In the genomic region with DNA sequence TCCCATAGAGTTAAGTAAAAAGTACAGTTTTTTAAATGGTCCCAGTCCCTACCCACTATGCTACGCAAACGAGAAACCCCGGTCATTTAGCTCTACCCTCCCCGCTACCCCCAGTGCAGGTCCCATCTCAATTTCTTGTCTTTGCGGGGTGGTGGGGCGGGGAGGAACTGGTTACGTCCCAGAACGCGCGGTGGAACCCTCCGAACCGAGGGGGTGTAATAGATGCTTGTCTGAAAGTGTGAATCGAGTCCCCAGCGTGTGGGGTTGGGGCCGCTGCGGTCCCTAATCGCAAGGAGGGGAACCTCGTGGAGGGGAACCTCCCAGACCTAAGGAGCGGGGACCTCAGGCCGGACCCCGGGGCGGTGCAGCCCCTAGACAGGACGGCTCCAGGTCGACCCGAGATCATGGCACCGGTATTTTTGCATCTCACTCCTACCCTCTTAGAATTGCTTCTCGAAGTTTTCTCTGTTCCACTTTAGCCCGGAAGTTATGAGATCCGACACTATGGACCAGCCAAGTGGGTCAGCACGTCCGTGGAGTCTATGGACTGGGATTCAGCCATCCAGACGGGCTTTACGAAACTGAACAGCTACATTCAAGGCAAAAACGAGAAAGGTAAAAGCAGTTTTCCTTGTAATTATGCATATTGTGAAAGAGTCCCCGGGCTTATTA, we compare ENCODE assay signal across 9 cellular contexts. TPM values are rescaled to one million over a fixed set of nuclear protein-coding genes. Genes with fewer than 3 reads are reported as not detected.
DNase-seq lines count a peak whose midpoint lies in the region; ATAC-seq and TF ChIP-seq lines count a peak whose summit lies in the region.
"Had no signal": no experiment of that assay in that cellular context is flagged by ENCODE, and none has a peak within 500 bp of the region (broad histone marks: within the 10 kb centered on the region; RNA-seq: fewer than 3 reads in every experiment).

No MANE protein-coding gene starts in this region.

- H3K27me3 Mint-ChIP-seq in CD14-positive monocyte (ENCODE audit: low read depth in 3 of 3) = peaks cover 0 to 2% (median 0%) of the 10 kb centered on the region in 3 donors
- H3K27me3 Mint-ChIP-seq in naive thymus-derived CD8-positive, alpha-beta T cell = no peaks in the 10 kb centered on the region

- ATAC-seq in HG03045 (IDR thresholded peaks at IDR 0.05; ENCODE audit: unreplicated experiment) = peak; percentile 10
- peak in 1 of 2 donors; percentile 37 for ATAC-seq in naive thymus-derived CD8-positive, alpha-beta T cell

- peak overlapping the region; percentile 83 to 94 (median 92) for H3K27ac Mint-ChIP-seq in CD14-positive monocyte
- peak overlapping the region; percentile 61 to 96 (median 94) for H3K27ac Mint-ChIP-seq in naive thymus-derived CD8-positive, alpha-beta T cell

- DNase-seq in CD14-positive monocyte (ENCODE audit: low spot score) (no peak), epithelial cell of prostate (ENCODE audit: low read depth, low spot score) (no peak), NCI-H524 treated with DMSO at 0.1 percent for 48 hours (lab: John Stamatoyannopoulos, UW) (no peak), GM20000 (ENCODE audit: low spot score) (no peak), SIG-M5 (lab: John Stamatoyannopoulos, UW) (no peak)
- peak; percentile 14 to 24 for DNase-seq in activated CD4-positive, alpha-beta T cell treated with anti-CD3 and anti-CD28 coated beads for 4 hours
- peak; percentile 10 to 66 (median 33) for DNase-seq in naive thymus-derived CD8-positive, alpha-beta T cell

- peaks cover 37 to 43% of the 10 kb centered on the region in 2 donors for H3K36me3 Mint-ChIP-seq in CD14-positive monocyte
- peaks cover 6 to 46% (median 7%) of the 10 kb centered on the region in 3 donors for H3K36me3 Mint-ChIP-seq in naive thymus-derived CD8-positive, alpha-beta T cell

- peak overlapping the region; percentile 83 for H3K27ac ChIP-seq in epithelial cell of prostate

- peaks cover 0 to 1% (median 0%) of the 10 kb centered on the region in 7 donors for H3K9me3 Mint-ChIP-seq in CD14-positive monocyte
- no peaks in the 10 kb centered on the region for H3K9me3 Mint-ChIP-seq in naive thymus-derived CD8-positive, alpha-beta T cell

- TF ChIP-seq CTCF in CD14-positive monocyte (IDR thresholded peaks at IDR 0.05) = no peak
- no peak for TF ChIP-seq CTCF in GM20000 (IDR thresholded peaks at IDR 0.05; ENCODE audit: extremely low read depth, missing control alignments)

- POLR2A ChIA-PET in naive thymus-derived CD8-positive, alpha-beta T cell (lab: Charles Lee) = interaction anchor here (0.9 to 1.7 kb wide), 8 partner anchors 9 to 970 kb away, joined by 3 to 4 read pairs (median 4); a partner anchor contains a TSS

- peak overlapping the region; percentile 91 to 94 for H3K4me3 Mint-ChIP-seq in CD14-positive monocyte
- peak overlapping the region; percentile 79 to 94 (median 88) for H3K4me3 Mint-ChIP-seq in naive thymus-derived CD8-positive, alpha-beta T cell

- intact Hi-C loops in CD14-positive monocyte (cut with micrococcal nuclease) = loop anchor here in 1 of 2 donors (10.0 kb wide), 1 partner anchor 370 kb away; a partner anchor contains a TSS

- H3K4me1 Mint-ChIP-seq in CD14-positive monocyte = peaks cover 49% of the 10 kb centered on the region
- H3K4me1 Mint-ChIP-seq in naive thymus-derived CD8-positive, alpha-beta T cell = peaks cover 16 to 33% (median 32%) of the 10 kb centered on the region in 4 donors

RNA-seq across cellular contexts. Expression of a gene that starts 0.8 kb away (rescaled TPM):
- 10 to 100 TPM; 96.8 to 97.5 TPM for polyA plus RNA-seq in CD14-positive monocyte
- total RNA-seq in naive thymus-derived CD8-positive, alpha-beta T cell = 10 to 100 TPM; 49.3 to 50.2 TPM
- polyA plus RNA-seq in naive thymus-derived CD8-positive, alpha-beta T cell = 10 to 100 TPM; 26.2 to 30.9 (median 30.5) TPM

RNA-seq across cellular contexts. Expression of a gene that starts 27.1 kb away (rescaled TPM):
- not detected for polyA plus RNA-seq in CD14-positive monocyte
- total RNA-seq in naive thymus-derived CD8-positive, alpha-beta T cell = not detected
- not detected for polyA plus RNA-seq in naive thymus-derived CD8-positive, alpha-beta T cell
- total RNA-seq: HT1080 had no signal

Comparison
In these comparisons a context has a peak if more than half of its experiments do, and no peak if none do; other contexts are left out.
1. DNase-seq: peak in activated CD4-positive, alpha-beta T cell treated with anti-CD3 and anti-CD28 coated beads for 4 hours (2 of 2) and naive thymus-derived CD8-positive, alpha-beta T cell (10 of 10); none in CD14-positive monocyte (single experiment), epithelial cell of prostate (single experiment), NCI-H524 treated with DMSO at 0.1 percent for 48 hours (single experiment), GM20000 (single experiment) and SIG-M5 (single experiment).